13 cellular contexts compared by ENCODE assay signal in the genomic region with DNA sequence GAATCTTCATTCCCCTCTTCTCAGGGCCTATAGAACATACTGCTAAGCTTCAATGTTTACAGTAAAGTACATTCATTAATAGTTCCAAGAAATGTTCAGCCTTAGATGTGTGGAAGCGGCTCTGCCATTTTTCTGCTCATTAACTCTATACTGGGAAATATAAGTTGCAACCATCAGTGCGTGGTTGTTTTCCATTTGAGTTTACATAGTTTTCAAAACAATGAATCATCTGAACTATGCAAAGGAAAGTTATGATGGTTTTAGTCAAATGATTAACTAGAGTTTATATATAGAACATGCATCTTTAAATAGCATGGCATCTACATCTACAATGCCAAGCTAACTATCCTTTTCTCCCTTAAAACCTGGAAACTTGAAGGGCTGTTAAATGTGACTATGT. TPM values are rescaled to one million over a fixed set of nuclear protein-coding genes. Genes with fewer than 3 reads are reported as not detected.
DNase-seq lines count a peak whose midpoint lies in the region; ATAC-seq and TF ChIP-seq lines count a peak whose summit lies in the region.
"Had no signal": no experiment of that assay in that cellular context is flagged by ENCODE, and none has a peak within 500 bp of the region (broad histone marks: within the 10 kb centered on the region; RNA-seq: fewer than 3 reads in every experiment).

No MANE protein-coding gene starts in this region.

- TF ChIP-seq CTCF in 22Rv1 (IDR thresholded peaks at IDR 0.05) (no peak), ovary (IDR thresholded peaks at IDR 0.05) (no peak)

- H3K27ac Mint-ChIP-seq in activated naive CD4-positive, alpha-beta T cell treated with anti-CD3 and anti-CD28 coated beads, Interleukin-2, amount 50 U/mL, for 72 hours: peak overlapping the region; percentile 94 to 100

- no peak overlapping the region for H3K4me3 ChIP-seq in ovary
- H3K4me3 ChIP-seq: SJSA1 had no signal

- WGBS in ovary, 3 donors: 72 to 89% (median 87%) methylated on average over 2 of the region's 2 CpGs

- intact Hi-C loops in ovary (cut with DNase I): no loop called here

- no peak for TF ChIP-seq POLR2A in ovary (IDR thresholded peaks at IDR 0.05)

- no peaks in the 10 kb centered on the region for H3K4me1 ChIP-seq in ovary (ENCODE audit: insufficient read depth)
- H3K4me1 ChIP-seq: SJSA1 had no signal

- TF ChIP-seq EP300 in ovary (IDR thresholded peaks at IDR 0.05): no peak

- H3K9me3 ChIP-seq in ovary: no peaks in the 10 kb centered on the region
- H3K9me3 ChIP-seq: SJSA1 had no signal

- H3K27ac ChIP-seq in 22Rv1 (peak overlapping the region; percentile 76), ovary (no peak overlapping the region)
- H3K27ac ChIP-seq: SJSA1 had no signal

- H3K27me3 ChIP-seq in ovary: no peaks in the 10 kb centered on the region
- H3K27me3 ChIP-seq: SJSA1 had no signal

- ATAC-seq in GM18907 (IDR thresholded peaks at IDR 0.05; ENCODE audit: unreplicated experiment) (peak; percentile 45), HG03060 (IDR thresholded peaks at IDR 0.05; ENCODE audit: low read depth, unreplicated experiment) (peak; percentile 54), esophagus mucosa (no peak), GM21526 (IDR thresholded peaks at IDR 0.05; ENCODE audit: low FRiP score, unreplicated experiment) (no peak)
- peak; percentile 27 to 64 for ATAC-seq in activated naive CD4-positive, alpha-beta T cell treated with anti-CD3 and anti-CD28 coated beads, Interleukin-2, amount 50 U/mL, for 72 hours

- no peak for DNase-seq in activated naive CD4-positive, alpha-beta T cell treated with anti-CD3 and anti-CD28 coated beads, Interleukin-2, amount 50 U/mL, for 72 hours (ENCODE audit: low spot score in 2 of 2)
- no peak for DNase-seq in ovary
- DNase-seq in iPS-NIHi7 (ENCODE audit: extremely low spot score): no peak
- DNase-seq: activated CD4-positive, alpha-beta T cell treated with anti-CD3 and anti-CD28 coated beads for 1 hour; NCI-H1092 treated with DMSO at 0.1 percent for 48 hours; small intestine had no signal

- no peaks in the 10 kb centered on the region for H3K9me3 Mint-ChIP-seq in activated naive CD4-positive, alpha-beta T cell treated with anti-CD3 and anti-CD28 coated beads, Interleukin-2, amount 50 U/mL, for 72 hours

- peaks cover 15 to 45% of the 10 kb centered on the region in 2 donors for H3K36me3 Mint-ChIP-seq in activated naive CD4-positive, alpha-beta T cell treated with anti-CD3 and anti-CD28 coated beads, Interleukin-2, amount 50 U/mL, for 72 hours

- H3K36me3 ChIP-seq in ovary: no peaks in the 10 kb centered on the region
- H3K36me3 ChIP-seq: SJSA1 had no signal

RNA-seq across cellular contexts. Expression of a gene that starts 29.6 kb away (rescaled TPM):
- 100 to 1,000 TPM; 205 to 291 TPM for total RNA-seq in activated naive CD4-positive, alpha-beta T cell treated with anti-CD3 and anti-CD28 coated beads, Interleukin-2, amount 50 U/mL, for 72 hours
- total RNA-seq in esophagus mucosa (10.0 TPM), ovary (10 to 100 TPM in 1 of 7 donors, 1 to 10 TPM in 6; 1.8 to 30.1 (median 6.0) TPM)
- 10 to 100 TPM in 1 of 2 donors, 1 to 10 TPM in 1; 5.0 to 18.3 TPM for polyA plus RNA-seq in ovary
- polyA plus RNA-seq: endothelial cell of umbilical vein had no signal

Comparison
In these comparisons a context has a peak if more than half of its experiments do, and no peak if none do; other contexts are left out.
1. ATAC-seq: peak in GM18907 (single experiment), HG03060 (single experiment) and activated naive CD4-positive, alpha-beta T cell treated with anti-CD3 and anti-CD28 coated beads, Interleukin-2, amount 50 U/mL, for 72 hours (2 of 2); none in esophagus mucosa (single experiment) and GM21526 (single experiment).
2. RNA of a gene that starts 29.6 kb away (total RNA-seq): 205 to 291 TPM in activated naive CD4-positive, alpha-beta T cell treated with anti-CD3 and anti-CD28 coated beads, Interleukin-2, amount 50 U/mL, for 72 hours; 10.0 TPM in esophagus mucosa (single experiment) and 1.8 to 30.1 TPM in ovary; every median in the first group is over 4 times any median in the second.